27 cellular contexts compared by ENCODE assay signal in genomic region chr16:11095935-11096334, GRCh38.
DNase-seq lines count a peak whose midpoint lies in the region; ATAC-seq and TF ChIP-seq lines count a peak whose summit lies in the region.
"Had no signal": no experiment of that assay in that cellular context is flagged by ENCODE, and none has a peak within 500 bp of the region (broad histone marks: within the 10 kb centered on the region; RNA-seq: fewer than 3 reads in every experiment).

No MANE protein-coding gene starts in this region.

- H3K36me3 Mint-ChIP-seq in T-helper 1 cell treated with Interleukin-12 subunit alpha and Interleukin-12 subunit beta and Interleukin-4 antibody, amounts not matched to agents 30 μg/mL and 1 μg/mL, for 36 hours (ENCODE audit: low read depth) = peaks cover 16% of the 10 kb centered on the region
- peaks cover 14% of the 10 kb centered on the region for H3K36me3 Mint-ChIP-seq in stimulated activated naive CD8-positive, alpha-beta T cell treated with anti-CD3 and anti-CD28 coated beads, Interleukin-15, Interleukin-2, amounts not matched to agents 100 ng/mL and 50 ng/mL, for 24 hours (ENCODE audit: low read depth)
- H3K36me3 Mint-ChIP-seq in activated naive CD8-positive, alpha-beta T cell treated with anti-CD3 and anti-CD28 coated beads for 36 hours = peaks cover 6% of the 10 kb centered on the region

- peak overlapping the region; percentile 95 for H3K27ac Mint-ChIP-seq in T-helper 1 cell treated with Interleukin-12 subunit alpha and Interleukin-12 subunit beta and Interleukin-4 antibody, amounts not matched to agents 30 μg/mL and 1 μg/mL, for 36 hours
- H3K27ac Mint-ChIP-seq in stimulated activated naive CD8-positive, alpha-beta T cell treated with anti-CD3 and anti-CD28 coated beads, Interleukin-15, Interleukin-2, amounts not matched to agents 100 ng/mL and 50 ng/mL, for 24 hours = peak overlapping the region; percentile 100
- peak overlapping the region; percentile 98 for H3K27ac Mint-ChIP-seq in activated naive CD8-positive, alpha-beta T cell treated with anti-CD3 and anti-CD28 coated beads for 36 hours
- H3K27ac Mint-ChIP-seq: CD14-positive monocyte, H9 had no signal

- no peaks in the 10 kb centered on the region for H3K36me3 ChIP-seq in upper lobe of right lung
- H3K36me3 ChIP-seq: cardiac muscle cell had no signal

- no peak for TF ChIP-seq CTCF in upper lobe of right lung (IDR thresholded peaks at IDR 0.05)

- H3K27me3 ChIP-seq in upper lobe of right lung = no peaks in the 10 kb centered on the region
- H3K27me3 ChIP-seq: cardiac muscle cell, gastroesophageal sphincter, spleen had no signal

- no peak for ATAC-seq in stimulated activated naive CD8-positive, alpha-beta T cell treated with anti-CD3 and anti-CD28 coated beads, Interleukin-15, Interleukin-2, amounts not matched to agents 100 U/mL and 50 U/mL, for 24 hours
- ATAC-seq in upper lobe of right lung = no peak
- ATAC-seq: gastroesophageal sphincter; naive thymus-derived CD4-positive, alpha-beta T cell; right cardiac atrium had no signal

- H3K4me3 ChIP-seq in upper lobe of right lung = no peak overlapping the region
- H3K4me3 ChIP-seq: cardiac muscle cell, gastroesophageal sphincter, lung, spleen had no signal

- H3K9me3 ChIP-seq in upper lobe of right lung = no peaks in the 10 kb centered on the region
- H3K9me3 ChIP-seq: Caco-2, gastroesophageal sphincter, spleen had no signal

- intact Hi-C loops in upper lobe of right lung (cut with DNase I) = no loop called here

- no peaks in the 10 kb centered on the region for H3K9me3 Mint-ChIP-seq in T-helper 1 cell treated with Interleukin-12 subunit alpha and Interleukin-12 subunit beta and Interleukin-4 antibody, amounts not matched to agents 30 μg/mL and 1 μg/mL, for 36 hours
- no peaks in the 10 kb centered on the region for H3K9me3 Mint-ChIP-seq in stimulated activated naive CD8-positive, alpha-beta T cell treated with anti-CD3 and anti-CD28 coated beads, Interleukin-15, Interleukin-2, amounts not matched to agents 100 ng/mL and 50 ng/mL, for 24 hours
- H3K9me3 Mint-ChIP-seq in activated naive CD8-positive, alpha-beta T cell treated with anti-CD3 and anti-CD28 coated beads for 36 hours = no peaks in the 10 kb centered on the region
- H3K9me3 Mint-ChIP-seq: activated naive CD4-positive, alpha-beta T cell treated with anti-CD3 and anti-CD28 coated beads, Interleukin-2, amount 50 U/mL, for 72 hours; CD14-positive monocyte; H9; naive thymus-derived CD4-positive, alpha-beta T cell had no signal

- H3K4me3 Mint-ChIP-seq in T-helper 1 cell treated with Interleukin-12 subunit alpha and Interleukin-12 subunit beta and Interleukin-4 antibody, amounts not matched to agents 30 μg/mL and 1 μg/mL, for 36 hours = no peak overlapping the region
- no peak overlapping the region for H3K4me3 Mint-ChIP-seq in stimulated activated naive CD8-positive, alpha-beta T cell treated with anti-CD3 and anti-CD28 coated beads, Interleukin-15, Interleukin-2, amounts not matched to agents 100 ng/mL and 50 ng/mL, for 24 hours
- no peak overlapping the region for H3K4me3 Mint-ChIP-seq in activated naive CD8-positive, alpha-beta T cell treated with anti-CD3 and anti-CD28 coated beads for 36 hours
- H3K4me3 Mint-ChIP-seq: CD14-positive monocyte, H9 had no signal

- H3K27me3 Mint-ChIP-seq in T-helper 1 cell treated with Interleukin-12 subunit alpha and Interleukin-12 subunit beta and Interleukin-4 antibody, amounts not matched to agents 30 μg/mL and 1 μg/mL, for 36 hours (ENCODE audit: low read depth) = no peaks in the 10 kb centered on the region
- no peaks in the 10 kb centered on the region for H3K27me3 Mint-ChIP-seq in stimulated activated naive CD8-positive, alpha-beta T cell treated with anti-CD3 and anti-CD28 coated beads, Interleukin-15, Interleukin-2, amounts not matched to agents 100 ng/mL and 50 ng/mL, for 24 hours
- H3K27me3 Mint-ChIP-seq in activated naive CD8-positive, alpha-beta T cell treated with anti-CD3 and anti-CD28 coated beads for 36 hours = no peaks in the 10 kb centered on the region
- H3K27me3 Mint-ChIP-seq: naive thymus-derived CD4-positive, alpha-beta T cell had no signal

- DNase-seq in T-helper 1 cell (no peak), upper lobe of right lung (no peak), Ammon's horn (ENCODE audit: low spot score) (no peak), iPS-NIHi7 (ENCODE audit: extremely low spot score) (no peak)
- DNase-seq in stimulated activated naive CD8-positive, alpha-beta T cell treated with anti-CD3 and anti-CD28 coated beads, Interleukin-15, Interleukin-2, amounts not matched to agents 100 U/mL and 50 U/mL, for 24 hours = no peak
- DNase-seq in activated naive CD8-positive, alpha-beta T cell treated with anti-CD3 and anti-CD28 coated beads for 36 hours = no peak
- DNase-seq: activated T-cell treated with anti-CD3 and anti-CD28 coated beads, Interleukin-2, amount 50 U/mL, for 1 hour; Caco-2; H9; naive thymus-derived CD4-positive, alpha-beta T cell; NCI-H1092; NCI-H1694; NCI-H446; NCI-H774; right cardiac atrium; SIG-M5; spleen; stimulated activated CD8-positive, alpha-beta memory T cell treated with anti-CD3 and anti-CD28 coated beads, Interleukin-4, amount 100 ng/mL, for 48 hours; WERI-Rb-1 had no signal

- H3K4me1 ChIP-seq in upper lobe of right lung = peaks cover 35% of the 10 kb centered on the region
- H3K4me1 ChIP-seq: Caco-2 had no signal

- no peak overlapping the region for H3K27ac ChIP-seq in upper lobe of right lung
- H3K27ac ChIP-seq: 22Rv1, WERI-Rb-1 had no signal

- peaks cover 63% of the 10 kb centered on the region for H3K4me1 Mint-ChIP-seq in T-helper 1 cell treated with Interleukin-12 subunit alpha and Interleukin-12 subunit beta and Interleukin-4 antibody, amounts not matched to agents 30 μg/mL and 1 μg/mL, for 36 hours (ENCODE audit: low read depth)
- peaks cover 95% of the 10 kb centered on the region for H3K4me1 Mint-ChIP-seq in stimulated activated naive CD8-positive, alpha-beta T cell treated with anti-CD3 and anti-CD28 coated beads, Interleukin-15, Interleukin-2, amounts not matched to agents 100 ng/mL and 50 ng/mL, for 24 hours (ENCODE audit: low read depth)
- H3K4me1 Mint-ChIP-seq in activated naive CD8-positive, alpha-beta T cell treated with anti-CD3 and anti-CD28 coated beads for 36 hours = peaks cover 63% of the 10 kb centered on the region
